ENCODE assay signal across 12 cellular contexts in the genomic region with DNA sequence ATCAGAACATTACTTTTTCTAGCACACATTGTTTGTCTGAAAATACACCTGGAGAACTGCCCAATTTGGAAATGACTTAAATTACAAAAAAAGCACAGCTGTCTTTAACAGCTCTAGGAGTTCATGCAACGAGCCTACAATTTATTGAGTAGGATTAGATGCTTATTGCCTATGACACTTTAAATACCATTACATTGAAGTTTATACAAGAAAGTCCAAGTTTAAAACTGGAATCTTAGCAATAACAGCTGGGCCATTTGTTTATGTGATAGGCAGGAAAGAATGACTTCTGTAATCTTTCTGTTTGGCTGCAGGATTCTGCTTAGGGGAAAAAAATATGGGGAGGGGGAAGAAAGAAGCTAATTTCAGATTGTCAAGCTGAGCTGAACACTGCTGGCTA.
"Had no signal": no experiment of that assay in that cellular context is flagged by ENCODE, and none has a peak within 500 bp of the region (broad histone marks: within the 10 kb centered on the region; RNA-seq: fewer than 3 reads in every experiment).

No MANE protein-coding gene starts in this region.

- H3K4me3 ChIP-seq: left lung, prostate gland had no signal

- ATAC-seq: effector memory CD8-positive, alpha-beta T cell; left lung; sciatic nerve had no signal

- H3K9me3 ChIP-seq: left lung, prostate gland had no signal

- DNase-seq: activated CD4-positive, alpha-beta T cell treated with anti-CD3 and anti-CD28 coated beads, Interleukin-2, amount 10 ng/mL, durations not matched to agents 7 days and 5 days; activated CD4-positive, CD25-positive, alpha-beta regulatory T cell; activated CD8-positive, alpha-beta memory T cell treated with anti-CD3 and anti-CD28 coated beads for 24 hours; activated gamma-delta T cell treated with Interleukin-2 at 50 U/mL for 16 hours; activated naive CD8-positive, alpha-beta T cell treated with anti-CD3 and anti-CD28 coated beads for 36 hours; brain microvascular endothelial cell; effector memory CD8-positive, alpha-beta T cell; left lung; stimulated activated CD4-positive, alpha-beta T cell treated with anti-CD3 and anti-CD28 coated beads, Interleukin-1b, Interleukin-23, amount 100 ng/mL, for 48 hours had no signal

- H3K36me3 ChIP-seq: brain microvascular endothelial cell, left lung, prostate gland had no signal

- H3K4me1 ChIP-seq: left lung, prostate gland had no signal

- H3K27me3 ChIP-seq: brain microvascular endothelial cell, left lung had no signal

- H3K27ac ChIP-seq: brain microvascular endothelial cell, epithelial cell of prostate, left lung, prostate gland had no signal
